ENCODE assay signal across 8 cellular contexts in the genomic region with DNA sequence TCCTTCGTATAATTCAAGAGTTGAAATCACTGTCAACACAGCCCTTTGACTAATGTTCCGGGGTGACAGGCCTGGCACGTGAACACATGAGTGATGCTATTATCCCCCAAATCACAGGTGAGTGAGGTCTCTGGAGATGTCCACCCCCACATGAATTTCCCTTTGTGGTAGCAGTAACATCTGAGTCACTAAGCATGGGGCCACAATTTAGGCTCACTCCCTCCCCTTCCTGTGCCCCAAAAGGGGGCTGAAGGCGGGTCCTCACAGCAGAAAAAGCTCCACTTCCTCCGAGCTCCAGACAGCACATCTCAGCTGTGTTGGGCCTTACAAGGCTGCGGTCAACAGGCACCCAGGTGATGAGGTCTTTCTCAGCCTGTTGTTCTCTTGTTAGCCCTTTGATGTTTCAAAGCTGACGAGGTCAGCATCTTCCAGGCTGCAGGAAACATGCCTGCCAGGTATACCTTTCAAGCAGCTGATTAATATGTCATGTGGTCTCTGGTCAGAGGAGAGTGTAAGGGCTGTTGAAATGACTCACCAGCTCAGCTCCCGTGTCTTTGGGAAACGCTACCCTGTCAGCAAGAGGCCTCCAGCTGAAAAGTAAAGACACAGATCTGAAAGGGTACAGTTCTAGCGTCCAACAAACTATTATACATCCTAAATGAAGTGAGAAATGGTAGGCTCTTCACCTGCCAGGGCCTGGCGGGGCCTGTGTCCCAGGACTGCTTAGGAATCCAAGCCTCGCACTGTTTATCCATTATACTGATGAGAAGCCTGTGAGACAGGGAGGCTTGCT.
DNase-seq lines count a peak whose midpoint lies in the region; ATAC-seq and TF ChIP-seq lines count a peak whose summit lies in the region.

No MANE protein-coding gene starts in this region.

- peak; percentile 48 for DNase-seq in NOMO-1 treated with dmso at 0.1 percent for 144 hours (lab: John Stamatoyannopoulos, UW; ENCODE audit: unreplicated experiment)
- peak; percentile 68 for DNase-seq in activated T-helper 1 cell treated with anti-CD3 and anti-CD28 coated beads, Interleukin-2, amount 50 U/mL, for 16 hours (ENCODE audit: low read depth in 1 of 2, low spot score in 1 of 2)
- peak; percentile 76 for DNase-seq in left kidney (ENCODE audit: low read depth, low spot score)
- peak; percentile 41 for DNase-seq in stimulated activated CD8-positive, alpha-beta memory T cell treated with anti-CD3 and anti-CD28 coated beads, Interleukin-15, amount 100 ng/mL, for 24 hours (ENCODE audit: low read depth)
- no peak for DNase-seq in NCI-H2171 treated with DMSO at 0.1 percent for 48 hours (lab: John Stamatoyannopoulos, UW)
- DNase-seq in WERI-Rb-1, result no peak

- ATAC-seq in GM18520 (IDR thresholded peaks at IDR 0.05; ENCODE audit: unreplicated experiment) (peak; percentile 78), HG02884 (IDR thresholded peaks at IDR 0.05; ENCODE audit: unreplicated experiment) (peak; percentile 70)

- no peaks in the 10 kb centered on the region for H3K27me3 ChIP-seq in WERI-Rb-1 (ENCODE audit: insufficient read depth, low read depth, severe bottlenecking)

- H3K9me3 ChIP-seq in WERI-Rb-1 (ENCODE audit: severe bottlenecking), result no peaks in the 10 kb centered on the region

- H3K27ac ChIP-seq in WERI-Rb-1, result no peak overlapping the region

- no peak for TF ChIP-seq CTCF in WERI-Rb-1 (IDR thresholded peaks at IDR 0.05; ENCODE audit: low read depth, low read length)

- no peaks in the 10 kb centered on the region for H3K36me3 ChIP-seq in WERI-Rb-1

- H3K4me3 ChIP-seq in WERI-Rb-1 (ENCODE audit: low read depth, low read length), result no peak overlapping the region

Comparison
In these comparisons a context has a peak if more than half of its experiments do, and no peak if none do; other contexts are left out.
1. DNase-seq: peak in NOMO-1 treated with dmso at 0.1 percent for 144 hours (single experiment), activated T-helper 1 cell treated with anti-CD3 and anti-CD28 coated beads, Interleukin-2, amount 50 U/mL, for 16 hours (2 of 2), left kidney (single experiment) and stimulated activated CD8-positive, alpha-beta memory T cell treated with anti-CD3 and anti-CD28 coated beads, Interleukin-15, amount 100 ng/mL, for 24 hours (single experiment); none in NCI-H2171 treated with DMSO at 0.1 percent for 48 hours (single experiment) and WERI-Rb-1 (single experiment).